10 cellular contexts compared by ENCODE assay signal in genomic region chr1:179591592-179592580, GRCh38. TPM values are rescaled to one million over a fixed set of nuclear protein-coding genes. Genes with fewer than 3 reads are reported as not detected.
DNase-seq lines count a peak whose midpoint lies in the region; ATAC-seq, FAIRE-seq and TF ChIP-seq lines count a peak whose summit lies in the region.
"Had no signal": no experiment of that assay in that cellular context is flagged by ENCODE, and none has a peak within 500 bp of the region (broad histone marks: within the 10 kb centered on the region; RNA-seq: fewer than 3 reads in every experiment).

Gene TDRD5, plus strand, starts transcription at chr1:179591832. Its CDS starts 784 bp downstream, at chr1:179592616.

- no peak for TF ChIP-seq EP300 in esophagus muscularis mucosa (IDR thresholded peaks at IDR 0.05)

- peak within 1 kb of the TSS; percentile 22 to 36 (median 30) for H3K4me3 ChIP-seq in esophagus muscularis mucosa
- H3K4me3 ChIP-seq in pancreas: peak within 1 kb of the TSS in 2 of 4 donors; percentile 29 to 35

- FAIRE-seq in pancreas (lab: Jason Lieb, UNC): no peak
- FAIRE-seq: H54 had no signal

- no peak for TF ChIP-seq POLR2A in esophagus muscularis mucosa (IDR thresholded peaks at IDR 0.05; ENCODE audit: low read depth)

- H3K27me3 ChIP-seq in esophagus muscularis mucosa (peaks cover 0 to 40% (median 14%) of the 10 kb centered on the region in 4 donors), pancreas (peaks cover 0 to 4% (median 0%) of the 10 kb centered on the region in 4 donors)

- H3K36me3 ChIP-seq in esophagus muscularis mucosa: no peaks in the 10 kb centered on the region
- no peaks in the 10 kb centered on the region for H3K36me3 ChIP-seq in pancreas

- intact Hi-C loops in esophagus muscularis mucosa (cut with DNase I): no loop called here
- intact Hi-C loops in pancreas (cut with DNase I): no loop called here

- TF ChIP-seq CTCF in esophagus muscularis mucosa (IDR thresholded peaks at IDR 0.05): no peak
- TF ChIP-seq CTCF in pancreas (IDR thresholded peaks at IDR 0.05): no peak

- H3K4me1 ChIP-seq in esophagus muscularis mucosa (peaks cover 4 to 10% (median 8%) of the 10 kb centered on the region in 4 donors), pancreas (peaks cover 0 to 4% (median 0%) of the 10 kb centered on the region in 3 donors)

- peak; percentile 40 for DNase-seq in DMS53 treated with DMSO at 0.1 percent for 48 hours (lab: John Stamatoyannopoulos, UW; ENCODE audit: unreplicated experiment)
- peak; percentile 58 to 67 for DNase-seq in NCI-H1930 (lab: John Stamatoyannopoulos, UW)
- DNase-seq in esophagus muscularis mucosa (ENCODE audit: extremely low spot score): no peak
- peak; percentile 34 to 81 (median 56) for DNase-seq in pancreas
- DNase-seq in GM19240 (ENCODE audit: insufficient read length, low spot score): no peak
- DNase-seq: activated CD8-positive, alpha-beta memory T cell treated with anti-CD3 and anti-CD28 coated beads, Interleukin-2, amount 10 ng/mL, durations not matched to agents 7 days and 5 days had no signal

- 17% methylated on average over 38 of the region's 75 CpGs for WGBS in esophagus muscularis mucosa
- WGBS in pancreas, 2 donors: 20 to 22% methylated on average over 73 to 75 of the region's 75 CpGs

- no peaks in the 10 kb centered on the region for H3K9me3 ChIP-seq in esophagus muscularis mucosa
- H3K9me3 ChIP-seq in pancreas: no peaks in the 10 kb centered on the region

- no peak within 1 kb of the TSS for H3K27ac ChIP-seq in esophagus muscularis mucosa (replicated peaks in 1 of 4)
- H3K27ac ChIP-seq in pancreas: no peak within 1 kb of the TSS

- ATAC-seq in pancreas (peak; percentile 62 to 88 (median 77)), GM19328 (IDR thresholded peaks at IDR 0.05; ENCODE audit: unreplicated experiment) (no peak), GM18858 (IDR thresholded peaks at IDR 0.05; ENCODE audit: unreplicated experiment) (no peak), HG03571 (IDR thresholded peaks at IDR 0.05; ENCODE audit: unreplicated experiment) (no peak)
- ATAC-seq: activated CD8-positive, alpha-beta memory T cell treated with anti-CD3 and anti-CD28 coated beads, Interleukin-2, amount 10 ng/mL, durations not matched to agents 7 days and 5 days had no signal

RNA-seq across cellular contexts. Expression of gene TDRD5, which starts in this region (rescaled TPM):
- under 1 TPM in 2 of 4 donors, not detected in 2; 0.06 to 0.17 TPM for total RNA-seq in esophagus muscularis mucosa
- total RNA-seq in pancreas: under 1 TPM in 5 of 6 donors, not detected in 1; 0.06 to 0.47 (median 0.23) TPM
- 1 to 10 TPM in 1 of 2 donors, under 1 TPM in 1; 0.23 to 1.5 TPM for polyA plus RNA-seq in pancreas
- total RNA-seq: activated CD8-positive, alpha-beta memory T cell treated with anti-CD3 and anti-CD28 coated beads, Interleukin-2, amount 10 ng/mL, durations not matched to agents 7 days and 5 days had no signal

Comparison
In these comparisons a context has a peak if more than half of its experiments do, and no peak if none do; other contexts are left out.
1. DNase-seq: peak in DMS53 treated with DMSO at 0.1 percent for 48 hours (single experiment), NCI-H1930 (2 of 2) and pancreas (6 of 6); none in esophagus muscularis mucosa (single experiment) and GM19240 (single experiment).
2. ATAC-seq: peak in pancreas (4 of 4); none in GM19328 (single experiment), GM18858 (single experiment) and HG03571 (single experiment).